ENCODE assay signal across 32 cellular contexts in genomic region chr12:116295327-116296263, GRCh38. TPM values are rescaled to one million over a fixed set of nuclear protein-coding genes. Genes with fewer than 3 reads are reported as not detected.
DNase-seq lines count a peak whose midpoint lies in the region; ATAC-seq and TF ChIP-seq lines count a peak whose summit lies in the region.
"Had no signal": no experiment of that assay in that cellular context is flagged by ENCODE, and none has a peak within 500 bp of the region (broad histone marks: within the 10 kb centered on the region; RNA-seq: fewer than 3 reads in every experiment).

No MANE protein-coding gene starts in this region.

- no peaks in the 10 kb centered on the region for H4K20me1 ChIP-seq in SK-N-SH (ENCODE audit: insufficient read depth)

- POLR2A ChIA-PET in SK-N-SH (lab: Yijun Ruan, JAX), result no interaction called here
- POLR2A ChIA-PET in activated CD4-positive, alpha-beta T cell treated with anti-CD3 and anti-CD28 coated beads for 36 hours (lab: Charles Lee), result interaction anchor here (0.6 kb wide), 1 partner anchor 405 kb away, joined by 5 read pairs; no protein-coding TSS in a partner anchor

- no peak overlapping the region for H3K27ac Mint-ChIP-seq in activated CD4-positive, alpha-beta T cell treated with anti-CD3 and anti-CD28 coated beads for 36 hours
- H3K27ac Mint-ChIP-seq: activated naive CD8-positive, alpha-beta T cell treated with anti-CD3 and anti-CD28 coated beads for 36 hours; CD8-positive, alpha-beta T cell; naive thymus-derived CD4-positive, alpha-beta T cell had no signal

- ATAC-seq in SK-N-SH treated with all-trans-retinoic acid at 6 μM for 48 hours (peak; percentile 47; the same call in 1 of the 3 replicates), HG03108 (IDR thresholded peaks at IDR 0.05; ENCODE audit: unreplicated experiment) (no peak)
- no peak for ATAC-seq in activated CD4-positive, alpha-beta T cell treated with anti-CD3 and anti-CD28 coated beads for 36 hours
- ATAC-seq: CD8-positive, alpha-beta T cell; foreskin keratinocyte; heart left ventricle; naive thymus-derived CD4-positive, alpha-beta T cell; psoas muscle had no signal

- no peak overlapping the region for H3K9ac ChIP-seq in SK-N-SH

- no peak for TF ChIP-seq EP300 in SK-N-SH (IDR thresholded peaks at IDR 0.05; ENCODE audit: borderline replicate concordance in 1 of 2, low read depth in 1 of 2, low read length in 1 of 2)

- H3K4me3 Mint-ChIP-seq in activated CD4-positive, alpha-beta T cell treated with anti-CD3 and anti-CD28 coated beads for 36 hours, result no peak overlapping the region
- H3K4me3 Mint-ChIP-seq: activated naive CD8-positive, alpha-beta T cell treated with anti-CD3 and anti-CD28 coated beads for 36 hours; CD8-positive, alpha-beta T cell; naive thymus-derived CD4-positive, alpha-beta T cell had no signal

- TF ChIP-seq CTCF in SK-N-SH (IDR thresholded peaks at IDR 0.05) (no peak), fibroblast of pulmonary artery (IDR thresholded peaks at IDR 0.05; ENCODE audit: low read length, missing control alignments) (no peak), thyroid gland (IDR thresholded peaks at IDR 0.05) (no peak)

- intact Hi-C loops in thyroid gland (cut with DNase I), result no loop called here
- intact Hi-C loops in activated CD4-positive, alpha-beta T cell treated with anti-CD3 and anti-CD28 coated beads for 36 hours (cut with DNase I, micrococcal nuclease), result no loop called here

- no peaks in the 10 kb centered on the region for H3K4me1 Mint-ChIP-seq in activated CD4-positive, alpha-beta T cell treated with anti-CD3 and anti-CD28 coated beads for 36 hours
- H3K4me1 Mint-ChIP-seq: activated naive CD8-positive, alpha-beta T cell treated with anti-CD3 and anti-CD28 coated beads for 36 hours had no signal

- WGBS in SK-N-SH (ENCODE audit: low lambda C conversion rate), result 89% methylated on average over 4 of the region's 4 CpGs
- WGBS in thyroid gland, 2 donors, result 89 to 95% methylated on average over 4 of the region's 4 CpGs

- H3K9me3 ChIP-seq in SK-N-SH, result no peaks in the 10 kb centered on the region
- no peaks in the 10 kb centered on the region for H3K9me3 ChIP-seq in thyroid gland
- H3K9me3 ChIP-seq: HAP-1, heart left ventricle, lower lobe of right lung, psoas muscle, sigmoid colon had no signal

- H3K9me2 ChIP-seq in SK-N-SH, result no peaks in the 10 kb centered on the region

- no peak overlapping the region for H3K4me3 ChIP-seq in SK-N-SH (ENCODE audit: low read depth in 2 of 2, low read length in 1 of 2)
- H3K4me3 ChIP-seq in fibroblast of pulmonary artery (replicated peaks; ENCODE audit: low read depth, low read length), result no peak overlapping the region
- no peak overlapping the region for H3K4me3 ChIP-seq in thyroid gland (replicated peaks in 1 of 3)
- H3K4me3 ChIP-seq: coronary artery, HAP-1, heart left ventricle, lower lobe of right lung, psoas muscle, sigmoid colon had no signal

- H3K36me3 Mint-ChIP-seq in activated CD4-positive, alpha-beta T cell treated with anti-CD3 and anti-CD28 coated beads for 36 hours (ENCODE audit: low read depth), result no peaks in the 10 kb centered on the region
- H3K36me3 Mint-ChIP-seq: activated naive CD8-positive, alpha-beta T cell treated with anti-CD3 and anti-CD28 coated beads for 36 hours; CD8-positive, alpha-beta T cell had no signal

- CTCF ChIA-PET in SK-N-SH (lab: Yijun Ruan, JAX), result interaction anchor here (1.5 kb wide), 1 partner anchor 8 kb away, joined by 4 read pairs; no protein-coding TSS in a partner anchor
- CTCF ChIA-PET in activated CD4-positive, alpha-beta T cell treated with anti-CD3 and anti-CD28 coated beads for 36 hours (lab: Charles Lee), result interaction anchor here (0.6 kb wide), 2 partner anchors 112 to 613 kb away, joined by 3 read pairs; no protein-coding TSS in a partner anchor

- H3F3A ChIP-seq in SK-N-SH (replicated peaks; ENCODE audit: insufficient read depth), result no peaks in the 10 kb centered on the region

- H3K27me3 Mint-ChIP-seq in activated CD4-positive, alpha-beta T cell treated with anti-CD3 and anti-CD28 coated beads for 36 hours, result peaks cover 5% of the 10 kb centered on the region
- H3K27me3 Mint-ChIP-seq: activated naive CD8-positive, alpha-beta T cell treated with anti-CD3 and anti-CD28 coated beads for 36 hours had no signal

- TF ChIP-seq RAD21 in SK-N-SH (IDR thresholded peaks at IDR 0.05; ENCODE audit: low read length), result no peak

- H3K4me1 ChIP-seq in SK-N-SH (ENCODE audit: control insufficient read depth in 1 of 2, insufficient read depth in 2 of 2, low read depth in 1 of 2, low read length in 1 of 2) (no peaks in the 10 kb centered on the region; a peak in 1 of 4 replicates), thyroid gland (peaks cover 29 to 32% of the 10 kb centered on the region in 2 donors)
- H3K4me1 ChIP-seq: foreskin keratinocyte, psoas muscle had no signal

- DNase-seq in SK-N-SH, result no peak
- DNase-seq in astrocyte of the hippocampus (ENCODE audit: low read depth, low spot score), result peak; percentile 20
- DNase-seq in fibroblast of pulmonary artery (ENCODE audit: low read depth), result peak; percentile 63
- no peak for DNase-seq in thyroid gland
- no peak for DNase-seq in kidney glomerular epithelial cell (lab: John Stamatoyannopoulos, UW)
- no peak for DNase-seq in activated CD4-positive, alpha-beta T cell treated with anti-CD3 and anti-CD28 coated beads for 36 hours
- DNase-seq: activated CD4-positive, alpha-beta T cell treated with anti-CD3 and anti-CD28 coated beads for 4 hours; activated naive CD8-positive, alpha-beta T cell treated with anti-CD3 and anti-CD28 coated beads for 36 hours; activated T-cell treated with anti-CD3 and anti-CD28 coated beads for 4 hours; aorta; CD8-positive, alpha-beta T cell; effector memory CD4-positive, alpha-beta T cell; foreskin keratinocyte; heart left ventricle; lower lobe of right lung; naive thymus-derived CD4-positive, alpha-beta T cell; NCI-H1436; NCI-H2081 treated with DMSO at 0.1 percent for 48 hours; NCI-H345; psoas muscle; Right ventricle myocardium superior; sigmoid colon; stimulated activated CD4-positive, alpha-beta T cell treated with anti-CD3 and anti-CD28 coated beads, Interleukin-15, amount 100 ng/mL, for 24 hours; stimulated activated CD4-positive, alpha-beta T cell treated with anti-CD3 and anti-CD28 coated beads, Interleukin-4, amount 100 ng/mL, for 4 hours; T-helper 9 cell; trophoblast cell had no signal

- H3K27me3 ChIP-seq in SK-N-SH (ENCODE audit: insufficient read depth), result no peaks in the 10 kb centered on the region
- no peaks in the 10 kb centered on the region for H3K27me3 ChIP-seq in thyroid gland
- H3K27me3 ChIP-seq: heart left ventricle, sigmoid colon had no signal

- no peak for TF ChIP-seq POLR2A in thyroid gland (IDR thresholded peaks at IDR 0.05)

- H3K79me2 ChIP-seq in SK-N-SH (ENCODE audit: insufficient read depth), result no peaks in the 10 kb centered on the region

- H3K4me2 ChIP-seq in SK-N-SH, result no peak overlapping the region

- no peak overlapping the region for H3K27ac ChIP-seq in SK-N-SH (ENCODE audit: low read depth in 2 of 2, low read length in 1 of 2)
- peak overlapping the region; percentile 49 to 57 (median 55) for H3K27ac ChIP-seq in thyroid gland
- H3K27ac ChIP-seq: 22Rv1, foreskin keratinocyte, heart left ventricle, lower lobe of right lung, psoas muscle, sigmoid colon, VCaP had no signal

- no peak overlapping the region; the same call in 1 of the 2 replicates for H2AFZ ChIP-seq in SK-N-SH (ENCODE audit: low read depth)

- H3K9me3 Mint-ChIP-seq in activated CD4-positive, alpha-beta T cell treated with anti-CD3 and anti-CD28 coated beads for 36 hours (ENCODE audit: low read depth), result no peaks in the 10 kb centered on the region
- H3K9me3 Mint-ChIP-seq: CD8-positive, alpha-beta T cell had no signal

- H3K36me3 ChIP-seq in SK-N-SH (replicated peaks in 1 of 2; ENCODE audit: control insufficient read depth in 1 of 2, insufficient read depth in 2 of 2, low read length in 1 of 2) (no peaks in the 10 kb centered on the region), thyroid gland (no peaks in the 10 kb centered on the region)
- H3K36me3 ChIP-seq: HAP-1, heart left ventricle, lower lobe of right lung, sigmoid colon had no signal

TF ChIP-seq in SK-N-SH treated with all-trans-retinoic acid at 6 μM for 48 hours, 23 proteins besides CTCF, POLR2A, EP300 and RAD21:
- TF ChIP-seq ISL1 (CRISPR knock-in tag; IDR thresholded peaks at IDR 0.05), result peak; percentile 82
- TF ChIP-seq ZC3H10 (CRISPR knock-in tag; IDR thresholded peaks at IDR 0.05), result no peak

TF ChIP-seq in SK-N-SH, 30 proteins besides CTCF, POLR2A, EP300 and RAD21:
- TF ChIP-seq FOXM1 (IDR thresholded peaks at IDR 0.05; ENCODE audit: low read depth), result no peak
- TF ChIP-seq IRF3 (IDR thresholded peaks at IDR 0.05; ENCODE audit: low read depth, low read length), result no peak

RNA-seq across cellular contexts. Expression of gene MED13L, which starts 18.1 kb away (rescaled TPM):
- polyA plus RNA-seq in SK-N-SH (2012; rRNA removed), result 17.1 and 26.3 TPM in 2 replicates
- polyA plus RNA-seq in SK-N-SH (2012; cell fraction: cytosol; rRNA removed), result 18.4 and 19.1 TPM in 2 replicates
- polyA plus RNA-seq in SK-N-SH (2012; cell fraction: nucleus; rRNA removed), result 24.4 and 38.6 TPM in 2 replicates
- total RNA-seq in thyroid gland, result 100 to 1,000 TPM; 168 to 349 (median 246) TPM
- total RNA-seq in activated CD4-positive, alpha-beta T cell treated with anti-CD3 and anti-CD28 coated beads for 36 hours, result 10 to 100 TPM; 38.5 to 41.9 TPM

Comparison
In these comparisons a context has a peak if more than half of its experiments do, and no peak if none do; other contexts are left out.
1. DNase-seq: peak in astrocyte of the hippocampus (single experiment) and fibroblast of pulmonary artery (single experiment); none in SK-N-SH (single experiment), thyroid gland (0 of 2), kidney glomerular epithelial cell (single experiment) and activated CD4-positive, alpha-beta T cell treated with anti-CD3 and anti-CD28 coated beads for 36 hours (single experiment).
2. H3K27ac ChIP-seq: peak in thyroid gland (3 of 3); none in SK-N-SH (0 of 2).